ENCODE assay signal across 8 cellular contexts in genomic region chr9:98034593-98035546, GRCh38. TPM values are rescaled to one million over a fixed set of nuclear protein-coding genes. Genes with fewer than 3 reads are reported as not detected.
DNase-seq lines count a peak whose midpoint lies in the region; ATAC-seq and TF ChIP-seq lines count a peak whose summit lies in the region.

No MANE protein-coding gene starts in this region.

- POLR2A ChIA-PET in CD8-positive, alpha-beta memory T cell (lab: Charles Lee) = interaction anchor here (0.7 to 2.2 kb wide), 3 partner anchors 52 to 114 kb away, joined by 3 to 6 read pairs (median 3); partner anchors contain the start of genes ANP32B and TRMO
- POLR2A ChIA-PET in T-cell (lab: Charles Lee) = no interaction called here

- peak overlapping the region in 5 of 7 donors; percentile 6 to 56 (median 27) for H3K4me3 Mint-ChIP-seq in CD8-positive, alpha-beta memory T cell
- H3K4me3 Mint-ChIP-seq in T-cell = no peak overlapping the region

- no peaks in the 10 kb centered on the region for H3K9me3 ChIP-seq in CD8-positive, alpha-beta memory T cell (ENCODE audit: low read length)
- no peaks in the 10 kb centered on the region for H3K9me3 ChIP-seq in gastrocnemius medialis

- no peaks in the 10 kb centered on the region for H3K27me3 ChIP-seq in CD8-positive, alpha-beta memory T cell (ENCODE audit: insufficient read depth, low read length, poor library complexity, severe bottlenecking)
- no peaks in the 10 kb centered on the region for H3K27me3 ChIP-seq in gastrocnemius medialis

- ATAC-seq in T-cell (replicated peaks in 1 of 4) (peak; percentile 94 to 99 (median 99)), left ventricle myocardium superior (peak; percentile 85), gastrocnemius medialis (peak; percentile 45 to 61), GM18858 (IDR thresholded peaks at IDR 0.05; ENCODE audit: unreplicated experiment) (no peak)

- CTCF ChIA-PET in CD8-positive, alpha-beta memory T cell (lab: Charles Lee) = interaction anchor here (0.6 to 7.6 kb wide), 27 partner anchors 9 to 338 kb away, joined by 3 to 109 read pairs (median 4); partner anchors contain the start of genes ANP32B, NANS, TBC1D2 and TRMO
- CTCF ChIA-PET in T-cell (lab: Charles Lee) = interaction anchor here (0.5 to 1.4 kb wide), 18 partner anchors 10 to 222 kb away, joined by 3 to 6 read pairs (median 4); partner anchors contain the start of gene ANP32B (in 1 of the 2)

- H3K27ac ChIP-seq in CD8-positive, alpha-beta memory T cell (ENCODE audit: low read depth, low read length) = no peak overlapping the region
- H3K27ac ChIP-seq in gastrocnemius medialis = peak overlapping the region; percentile 75 to 80 (median 80)

- peaks cover 6 to 8% (median 8%) of the 10 kb centered on the region in 3 donors for H3K4me1 Mint-ChIP-seq in CD8-positive, alpha-beta memory T cell
- H3K4me1 Mint-ChIP-seq in T-cell = peaks cover 7% of the 10 kb centered on the region in 3 donors

- peak; percentile 76 to 93 (median 88) for DNase-seq in CD8-positive, alpha-beta memory T cell
- DNase-seq in GM20000 (ENCODE audit: low spot score) (peak; percentile 74), T-cell (peak; percentile 64 to 94 (median 86)), amniotic stem cell (lab: John Stamatoyannopoulos, UW) (peak; percentile 29), left ventricle myocardium superior (peak; percentile 85), gastrocnemius medialis (peak; percentile 69 to 82)

- no peak for TF ChIP-seq POLR2A in gastrocnemius medialis (IDR thresholded peaks at IDR 0.05)

- in situ Hi-C loops in gastrocnemius medialis (cut with MboI; ENCODE audit: low sequenced_read_pairs in 4 of 4) = loop anchor here (10.0 to 25.0 kb wide), 4 partner anchors 50 to 123 kb away; partner anchors contain the start of genes ANP32B (in 3 of the 4) and TRMO (in 2 of the 4)

- H3K36me3 ChIP-seq in CD8-positive, alpha-beta memory T cell (ENCODE audit: insufficient read depth, low read length) = no peaks in the 10 kb centered on the region
- no peaks in the 10 kb centered on the region for H3K36me3 ChIP-seq in gastrocnemius medialis

- intact Hi-C loops in left ventricle myocardium superior (cut with micrococcal nuclease) = loop anchor here (10.0 kb wide), 2 partner anchors 50 to 110 kb away; partner anchors contain the start of genes ANP32B and TRMO
- intact Hi-C loops in gastrocnemius medialis (cut with DNase I; ENCODE audit: low total_unique reads) = loop anchor here (1.0 to 10.0 kb wide), 3 partner anchors 52 to 340 kb away; partner anchors contain the start of genes ANP32B and XPA

- TF ChIP-seq CTCF in GM20000 (IDR thresholded peaks at IDR 0.05; ENCODE audit: extremely low read depth, missing control alignments) (peak; percentile 78), LNCAP (IDR thresholded peaks at IDR 0.05) (peak; percentile 81), gastrocnemius medialis (IDR thresholded peaks at IDR 0.05 in 4 of 5, conservative IDR thresholded peaks at IDR 0.05 in 1 of 5) (peak; percentile 78 to 83 (median 81))

- H3K27ac Mint-ChIP-seq in CD8-positive, alpha-beta memory T cell = peak overlapping the region in 6 of 8 donors; percentile 17 to 90 (median 30)
- H3K27ac Mint-ChIP-seq in T-cell = no peak overlapping the region

- H3K36me3 Mint-ChIP-seq in CD8-positive, alpha-beta memory T cell = peaks cover 0 to 1% (median 0%) of the 10 kb centered on the region in 3 donors
- H3K36me3 Mint-ChIP-seq in T-cell = no peaks in the 10 kb centered on the region

- peaks cover 7% of the 10 kb centered on the region for H3K4me1 ChIP-seq in CD8-positive, alpha-beta memory T cell (ENCODE audit: insufficient read depth, low read length)
- H3K4me1 ChIP-seq in gastrocnemius medialis = peaks cover 36 to 39% of the 10 kb centered on the region in 2 donors

- H3K4me3 ChIP-seq in CD8-positive, alpha-beta memory T cell (ENCODE audit: low read length) = no peak overlapping the region
- peak overlapping the region in 1 of 4 donors; percentile 26 for H3K4me3 ChIP-seq in gastrocnemius medialis

- H3K27me3 Mint-ChIP-seq in CD8-positive, alpha-beta memory T cell = peaks cover 0 to 14% of the 10 kb centered on the region in 2 donors
- H3K27me3 Mint-ChIP-seq in T-cell = peaks cover 3% of the 10 kb centered on the region in 2 donors

- H3K9me3 Mint-ChIP-seq in CD8-positive, alpha-beta memory T cell = no peaks in the 10 kb centered on the region
- no peaks in the 10 kb centered on the region for H3K9me3 Mint-ChIP-seq in T-cell

RNA-seq across cellular contexts. Expression of gene NANS, which starts 21.7 kb away (rescaled TPM):
- 10 to 100 TPM; 33.2 to 34.8 TPM for total RNA-seq in CD8-positive, alpha-beta memory T cell
- 29.3 TPM for polyA plus RNA-seq in CD8-positive, alpha-beta memory T cell
- 10 to 100 TPM; 21.7 to 57.5 (median 27.6) TPM for total RNA-seq in T-cell
- 35.9 TPM for total RNA-seq in left ventricle myocardium superior
- total RNA-seq in gastrocnemius medialis = 10 to 100 TPM; 29.0 to 64.7 (median 34.2) TPM

RNA-seq across cellular contexts. Expression of gene ANP32B, which starts 51.7 kb away (rescaled TPM):
- total RNA-seq in CD8-positive, alpha-beta memory T cell = 100 to 1,000 TPM; 331 to 341 TPM
- 91.0 TPM for polyA plus RNA-seq in CD8-positive, alpha-beta memory T cell
- total RNA-seq in T-cell = 100 to 1,000 TPM; 151 to 201 (median 172) TPM
- total RNA-seq in left ventricle myocardium superior = 49.1 TPM
- total RNA-seq in gastrocnemius medialis = 10 to 100 TPM in 3 of 4 donors, 1 to 10 TPM in 1; 8.2 to 24.5 (median 17.8) TPM

Comparison
In these comparisons a context has a peak if more than half of its experiments do, and no peak if none do; other contexts are left out.
1. DNase-seq: peak in every context shown above with its lines; median percentile 88 in CD8-positive, alpha-beta memory T cell; 86 in T-cell; 85 in left ventricle myocardium superior; 76 in gastrocnemius medialis; 74 in GM20000; 29 in amniotic stem cell.
2. H3K27ac Mint-ChIP-seq: peak in CD8-positive, alpha-beta memory T cell (6 of 8); none in T-cell (0 of 2).
3. H3K4me3 Mint-ChIP-seq: peak in CD8-positive, alpha-beta memory T cell (5 of 7); none in T-cell (0 of 3).
4. Peak in every context shown above with its lines, with median percentiles within 50 percentile points of each other: CTCF ChIP-seq.